Comparison of ENCODE assay signal across 1 cellular context in genomic region chr3:57152150-57152549, GRCh38.
A peak's percentile ranks its signal among the peaks of the same experiment; 100 is the strongest.
TF ChIP-seq lines count a peak whose summit lies in the region.

No MANE protein-coding gene starts in this region.

TF ChIP-seq in H1, 55 proteins besides CTCF, POLR2A, EP300 and RAD21:
- peak; percentile 49; the same call in 1 of the 2 replicates for TF ChIP-seq TEAD4 (IDR thresholded peaks at IDR 0.05; ENCODE audit: low read depth, low read length)
- TF ChIP-seq GTF2F1 (IDR thresholded peaks at IDR 0.05; ENCODE audit: borderline replicate concordance, low read depth, low read length): no peak
- TF ChIP-seq ASH2L (IDR thresholded peaks at IDR 0.05; ENCODE audit: low read length): no peak
- no peak for TF ChIP-seq PHF8 (conservative IDR thresholded peaks at IDR 0.05; ENCODE audit: low read depth, low read length)
- TF ChIP-seq CTBP2 (IDR thresholded peaks at IDR 0.05; ENCODE audit: borderline replicate concordance, insufficient read depth, insufficient read length, low read length): no peak
- TF ChIP-seq HDAC2 (IDR thresholded peaks at IDR 0.05; ENCODE audit: borderline replicate concordance in 1 of 2, low read depth in 2 of 2, low read length in 2 of 2): no peak
- no peak for TF ChIP-seq TCF12 (IDR thresholded peaks at IDR 0.05; ENCODE audit: low read depth, low read length)
